In the genomic region with DNA sequence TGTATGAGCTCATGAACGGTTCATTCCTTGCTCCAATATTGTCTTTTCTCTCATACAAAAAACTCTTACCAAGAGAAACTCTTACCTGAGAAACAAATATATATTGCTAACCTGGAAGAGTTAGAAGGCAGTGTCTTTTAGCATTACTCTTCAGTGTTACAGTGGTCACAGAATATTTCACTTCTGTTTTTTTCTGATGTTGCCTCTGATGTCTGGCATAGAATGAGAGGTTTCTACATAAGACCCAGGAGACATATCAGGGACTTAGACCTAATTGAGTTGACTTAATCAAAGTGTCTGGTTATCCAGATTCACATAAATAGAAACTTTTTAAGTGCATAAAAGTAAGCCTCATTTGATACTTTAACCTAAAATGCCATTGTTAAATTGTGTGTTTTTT, we compare ENCODE assay signal across 10 cellular contexts.
"Had no signal": no experiment of that assay in that cellular context is flagged by ENCODE, and none has a peak within 500 bp of the region (broad histone marks: within the 10 kb centered on the region; RNA-seq: fewer than 3 reads in every experiment).

No MANE protein-coding gene starts in this region.

- H3K27ac Mint-ChIP-seq: GM23338, H9, IgD-negative memory B cell had no signal

- H3K36me3 Mint-ChIP-seq: IgD-negative memory B cell had no signal

- FAIRE-seq: H1, H54, HepG2 had no signal

- DNase-seq: H9, HCEC 1CT, KBM-7 had no signal

- H3K9ac ChIP-seq: KMS-11 had no signal

- H3K4me1 Mint-ChIP-seq: IgD-negative memory B cell had no signal

- H3K27ac ChIP-seq: HL-60, KMS-11 had no signal

- H3K4me3 Mint-ChIP-seq: GM23338, H9, IgD-negative memory B cell had no signal

- H3K9me3 Mint-ChIP-seq: GM23338, H9, IgD-negative memory B cell had no signal

- H3K27me3 Mint-ChIP-seq: IgD-negative memory B cell had no signal

- H2AFZ ChIP-seq: GM23338 had no signal

- ATAC-seq: GM23338, HepG2 had no signal

- H3K4me2 ChIP-seq: GM23338, KMS-11 had no signal

- H3K4me3 ChIP-seq: GM23338 had no signal
